In genomic region chr22:42341779-42342178, GRCh38 we compare ENCODE assay signal across 18 cellular contexts.
DNase-seq lines count a peak whose midpoint lies in the region; ATAC-seq and TF ChIP-seq lines count a peak whose summit lies in the region.
"Had no signal": no experiment of that assay in that cellular context is flagged by ENCODE, and none has a peak within 500 bp of the region (broad histone marks: within the 10 kb centered on the region; RNA-seq: fewer than 3 reads in every experiment).

No MANE protein-coding gene starts in this region.

- no peak for DNase-seq in CD8-positive, alpha-beta T cell
- no peak for DNase-seq in WERI-Rb-1
- no peak for DNase-seq in naive B cell
- DNase-seq in activated CD8-positive, alpha-beta T cell treated with anti-CD3 and anti-CD28 coated beads for 36 hours, result no peak
- DNase-seq in natural killer cell treated with Interleukin-12 subunit alpha and Interleukin-12 subunit beta and Interleukin-15 and Interleukin-18, amount 100 ng/mL, for 72 hours (ENCODE audit: low spot score), result no peak
- no peak for DNase-seq in stimulated activated naive CD8-positive, alpha-beta T cell treated with anti-CD3 and anti-CD28 coated beads, Interleukin-15, Interleukin-2, amounts not matched to agents 100 U/mL and 50 U/mL, for 24 hours
- DNase-seq: activated T-cell treated with anti-CD3 and anti-CD28 coated beads, Interleukin-2, amount 50 U/mL, for 1 hour; HFFc6; Karpas-422; left lung; psoas muscle; small intestine; stimulated activated CD4-positive, alpha-beta T cell treated with anti-CD3 and anti-CD28 coated beads, Interleukin-4, amount 100 ng/mL, for 4 hours; testis had no signal

- no peak overlapping the region for H3K27ac Mint-ChIP-seq in CD8-positive, alpha-beta T cell
- H3K27ac Mint-ChIP-seq in naive B cell, result no peak overlapping the region
- no peak overlapping the region for H3K27ac Mint-ChIP-seq in activated CD8-positive, alpha-beta T cell treated with anti-CD3 and anti-CD28 coated beads for 36 hours
- no peak overlapping the region for H3K27ac Mint-ChIP-seq in natural killer cell treated with Interleukin-12 subunit alpha and Interleukin-12 subunit beta and Interleukin-15 and Interleukin-18, amount 100 ng/mL, for 72 hours
- H3K27ac Mint-ChIP-seq: HFFc6 had no signal

- no peaks in the 10 kb centered on the region for H3K27me3 Mint-ChIP-seq in CD8-positive, alpha-beta T cell (ENCODE audit: low read depth)
- peaks cover 32 to 77% (median 53%) of the 10 kb centered on the region in 3 donors for H3K27me3 Mint-ChIP-seq in naive B cell
- peaks cover 2% of the 10 kb centered on the region for H3K27me3 Mint-ChIP-seq in activated CD8-positive, alpha-beta T cell treated with anti-CD3 and anti-CD28 coated beads for 36 hours
- H3K27me3 Mint-ChIP-seq in natural killer cell treated with Interleukin-12 subunit alpha and Interleukin-12 subunit beta and Interleukin-15 and Interleukin-18, amount 100 ng/mL, for 72 hours, result peaks cover 0 to 13% of the 10 kb centered on the region in 2 donors

- H3K4me1 ChIP-seq in BLaER1, result peaks cover 81% of the 10 kb centered on the region
- H3K4me1 ChIP-seq in CD8-positive, alpha-beta T cell (ENCODE audit: insufficient read depth, low read length), result peaks cover 7% of the 10 kb centered on the region
- H3K4me1 ChIP-seq: psoas muscle, testis had no signal

- no peaks in the 10 kb centered on the region for H3K36me3 Mint-ChIP-seq in CD8-positive, alpha-beta T cell
- peaks cover 0 to 4% of the 10 kb centered on the region in 2 donors for H3K36me3 Mint-ChIP-seq in naive B cell
- no peaks in the 10 kb centered on the region for H3K36me3 Mint-ChIP-seq in activated CD8-positive, alpha-beta T cell treated with anti-CD3 and anti-CD28 coated beads for 36 hours (ENCODE audit: low read depth)
- no peaks in the 10 kb centered on the region for H3K36me3 Mint-ChIP-seq in natural killer cell treated with Interleukin-12 subunit alpha and Interleukin-12 subunit beta and Interleukin-15 and Interleukin-18, amount 100 ng/mL, for 72 hours

- intact Hi-C loops in CD8-positive, alpha-beta T cell (cut with DNase I, micrococcal nuclease), result no loop called here
- intact Hi-C loops in activated CD8-positive, alpha-beta T cell treated with anti-CD3 and anti-CD28 coated beads for 36 hours (cut with micrococcal nuclease), result no loop called here

- H3K4me3 Mint-ChIP-seq in CD8-positive, alpha-beta T cell, result peak overlapping the region; percentile 75
- H3K4me3 Mint-ChIP-seq in naive B cell, result peak overlapping the region in 6 of 8 donors; percentile 6 to 76 (median 34)
- no peak overlapping the region for H3K4me3 Mint-ChIP-seq in activated CD8-positive, alpha-beta T cell treated with anti-CD3 and anti-CD28 coated beads for 36 hours
- H3K4me3 Mint-ChIP-seq in natural killer cell treated with Interleukin-12 subunit alpha and Interleukin-12 subunit beta and Interleukin-15 and Interleukin-18, amount 100 ng/mL, for 72 hours, result no peak overlapping the region
- H3K4me3 Mint-ChIP-seq: HFFc6 had no signal

- H3K9ac ChIP-seq in BLaER1, result no peak overlapping the region

- H3K4me3 ChIP-seq in BLaER1 (no peak overlapping the region), WERI-Rb-1 (ENCODE audit: low read depth, low read length) (no peak overlapping the region)
- H3K4me3 ChIP-seq in CD8-positive, alpha-beta T cell (ENCODE audit: low read depth, low read length), result no peak overlapping the region
- H3K4me3 ChIP-seq: adrenal gland, left lung, psoas muscle, testis had no signal

- H3K27me3 ChIP-seq in BLaER1 (no peaks in the 10 kb centered on the region), WERI-Rb-1 (ENCODE audit: insufficient read depth, low read depth, severe bottlenecking) (no peaks in the 10 kb centered on the region)
- no peaks in the 10 kb centered on the region for H3K27me3 ChIP-seq in CD8-positive, alpha-beta T cell (ENCODE audit: insufficient read depth, low read length)
- H3K27me3 ChIP-seq: adrenal gland, esophagus muscularis mucosa, testis had no signal

- peaks cover 15% of the 10 kb centered on the region for H3K4me1 Mint-ChIP-seq in CD8-positive, alpha-beta T cell (ENCODE audit: low read depth)
- H3K4me1 Mint-ChIP-seq in naive B cell, result peaks cover 12 to 13% (median 12%) of the 10 kb centered on the region in 3 donors
- H3K4me1 Mint-ChIP-seq in activated CD8-positive, alpha-beta T cell treated with anti-CD3 and anti-CD28 coated beads for 36 hours (ENCODE audit: low read depth), result peaks cover 9% of the 10 kb centered on the region
- peaks cover 0 to 4% of the 10 kb centered on the region in 2 donors for H3K4me1 Mint-ChIP-seq in natural killer cell treated with Interleukin-12 subunit alpha and Interleukin-12 subunit beta and Interleukin-15 and Interleukin-18, amount 100 ng/mL, for 72 hours (ENCODE audit: low read depth in 2 of 2)

- H3K9me3 ChIP-seq in BLaER1, result no peaks in the 10 kb centered on the region
- H3K9me3 ChIP-seq in CD8-positive, alpha-beta T cell (ENCODE audit: low read length), result no peaks in the 10 kb centered on the region
- H3K9me3 ChIP-seq in WERI-Rb-1 (ENCODE audit: severe bottlenecking), result no peaks in the 10 kb centered on the region
- H3K9me3 ChIP-seq: adrenal gland, esophagus muscularis mucosa, left lung, psoas muscle, testis had no signal

- no peak for ATAC-seq in CD8-positive, alpha-beta T cell
- ATAC-seq in naive B cell (ENCODE audit: low read depth in 2 of 2) (no peak), HG02840 (IDR thresholded peaks at IDR 0.05; ENCODE audit: low FRiP score, unreplicated experiment) (no peak)
- no peak for ATAC-seq in activated CD8-positive, alpha-beta T cell treated with anti-CD3 and anti-CD28 coated beads for 36 hours
- no peak for ATAC-seq in natural killer cell treated with Interleukin-12 subunit alpha and Interleukin-12 subunit beta and Interleukin-15 and Interleukin-18, amount 100 ng/mL, for 72 hours
- no peak for ATAC-seq in stimulated activated naive CD8-positive, alpha-beta T cell treated with anti-CD3 and anti-CD28 coated beads, Interleukin-15, Interleukin-2, amounts not matched to agents 100 U/mL and 50 U/mL, for 24 hours
- ATAC-seq: left lung, psoas muscle had no signal

- CTCF ChIA-PET in CD8-positive, alpha-beta T cell (lab: Charles Lee), result interaction anchor here (1.2 to 1.3 kb wide), 2 partner anchors 17 to 49 kb away, joined by 3 to 4 read pairs; no protein-coding TSS in a partner anchor
- CTCF ChIA-PET in activated CD8-positive, alpha-beta T cell treated with anti-CD3 and anti-CD28 coated beads for 36 hours (lab: Charles Lee), result no interaction called here

- H3K36me3 ChIP-seq in BLaER1 (no peaks in the 10 kb centered on the region), WERI-Rb-1 (no peaks in the 10 kb centered on the region; the same call in 1 of the 2 replicates)
- no peaks in the 10 kb centered on the region for H3K36me3 ChIP-seq in CD8-positive, alpha-beta T cell (ENCODE audit: insufficient read depth, low read length)
- H3K36me3 ChIP-seq: adrenal gland, esophagus muscularis mucosa, left lung had no signal

- no peak overlapping the region for H3K27ac ChIP-seq in BLaER1
- H3K27ac ChIP-seq in CD8-positive, alpha-beta T cell (ENCODE audit: low read depth, low read length), result no peak overlapping the region
- peak overlapping the region; percentile 70 for H3K27ac ChIP-seq in WERI-Rb-1
- H3K27ac ChIP-seq: left lung, psoas muscle, testis had no signal

- H3K9me3 Mint-ChIP-seq in CD8-positive, alpha-beta T cell, result no peaks in the 10 kb centered on the region
- peaks cover 0 to 1% (median 0%) of the 10 kb centered on the region in 7 donors for H3K9me3 Mint-ChIP-seq in naive B cell
- H3K9me3 Mint-ChIP-seq in activated CD8-positive, alpha-beta T cell treated with anti-CD3 and anti-CD28 coated beads for 36 hours, result no peaks in the 10 kb centered on the region
- no peaks in the 10 kb centered on the region for H3K9me3 Mint-ChIP-seq in natural killer cell treated with Interleukin-12 subunit alpha and Interleukin-12 subunit beta and Interleukin-15 and Interleukin-18, amount 100 ng/mL, for 72 hours
- H3K9me3 Mint-ChIP-seq: HFFc6 had no signal

- TF ChIP-seq CTCF in CD8-positive, alpha-beta T cell (IDR thresholded peaks at IDR 0.05), result no peak
- no peak for TF ChIP-seq CTCF in WERI-Rb-1 (IDR thresholded peaks at IDR 0.05; ENCODE audit: low read depth, low read length)
- TF ChIP-seq CTCF in activated CD8-positive, alpha-beta T cell treated with anti-CD3 and anti-CD28 coated beads for 36 hours (IDR thresholded peaks at IDR 0.05), result no peak

- H3K4me2 ChIP-seq in BLaER1, result peak overlapping the region; percentile 86

- H4K20me1 ChIP-seq in BLaER1, result no peaks in the 10 kb centered on the region

- POLR2A ChIA-PET in CD8-positive, alpha-beta T cell (lab: Charles Lee), result interaction anchor here (1.0 kb wide), 1 partner anchor 64 kb away, joined by 3 read pairs; no protein-coding TSS in a partner anchor
- POLR2A ChIA-PET in activated CD8-positive, alpha-beta T cell treated with anti-CD3 and anti-CD28 coated beads for 36 hours (lab: Charles Lee), result interaction anchor here (1.2 to 1.3 kb wide), 2 partner anchors 9 to 41 kb away, joined by 3 to 4 read pairs; no protein-coding TSS in a partner anchor

Comparison
In these comparisons a context has a peak if more than half of its experiments do, and no peak if none do; other contexts are left out.
1. H3K4me3 Mint-ChIP-seq: peak in CD8-positive, alpha-beta T cell (single experiment) and naive B cell (6 of 8); none in activated CD8-positive, alpha-beta T cell treated with anti-CD3 and anti-CD28 coated beads for 36 hours (single experiment) and natural killer cell treated with Interleukin-12 subunit alpha and Interleukin-12 subunit beta and Interleukin-15 and Interleukin-18, amount 100 ng/mL, for 72 hours (single experiment).